8 cellular contexts compared by ENCODE assay signal in the genomic region with DNA sequence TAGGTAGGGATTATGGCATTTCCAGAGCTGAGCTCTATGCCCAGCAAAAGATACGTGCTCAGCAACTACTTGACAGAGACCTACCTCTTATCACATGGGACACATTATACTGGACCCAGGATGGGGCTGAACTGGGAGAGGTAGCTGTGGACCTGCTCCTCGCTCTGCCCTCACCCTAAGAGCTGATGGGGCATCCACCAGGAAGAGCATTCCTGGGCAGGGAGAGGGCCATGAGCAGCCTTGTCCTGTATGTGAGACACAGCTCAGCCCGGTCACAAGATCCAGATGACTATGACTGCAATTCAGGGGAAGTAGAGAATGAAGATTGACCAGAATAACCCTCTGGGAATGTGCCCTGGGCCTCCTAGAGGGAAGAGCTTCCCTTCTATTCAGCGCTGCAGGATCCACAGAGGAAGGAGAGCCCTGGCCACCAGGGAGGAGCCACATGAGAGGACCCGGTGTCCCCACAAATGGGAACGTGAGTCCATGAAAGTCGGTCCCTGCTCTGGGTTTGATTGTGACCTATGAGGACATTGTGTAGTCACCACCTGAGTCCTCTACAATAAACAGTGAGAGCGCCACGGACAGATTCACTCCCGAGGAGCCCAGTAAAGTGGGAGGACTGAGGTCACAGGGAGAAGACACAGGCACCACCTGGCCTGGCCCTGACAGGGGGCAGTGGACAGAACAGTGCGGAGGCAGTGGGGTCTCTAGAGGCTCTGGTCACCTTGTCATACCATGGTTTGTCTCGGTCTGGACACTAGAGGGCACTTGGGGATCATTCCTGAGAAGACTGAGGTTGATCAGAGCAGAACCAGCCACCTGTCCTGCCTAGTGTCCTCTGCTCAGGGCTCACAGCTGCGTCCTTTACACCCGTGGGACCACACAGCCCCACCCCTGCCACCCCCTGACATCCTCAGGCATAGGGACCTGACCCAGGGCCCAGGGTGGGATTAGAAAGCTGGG.
DNase-seq lines count a peak whose midpoint lies in the region; ATAC-seq and TF ChIP-seq lines count a peak whose summit lies in the region.

No MANE protein-coding gene starts in this region.

- peaks cover 4% of the 10 kb centered on the region for H3K27me3 ChIP-seq in adrenal gland
- H3K27me3 ChIP-seq in left lung, result peaks cover 0 to 31% of the 10 kb centered on the region in 2 donors

- peaks cover 2% of the 10 kb centered on the region for H3K4me1 Mint-ChIP-seq in activated naive CD8-positive, alpha-beta T cell treated with anti-CD3 and anti-CD28 coated beads, Interleukin-2, amount 10 ng/mL, durations not matched to agents 7 days and 5 days
- peaks cover 5% of the 10 kb centered on the region for H3K4me1 Mint-ChIP-seq in activated naive CD8-positive, alpha-beta T cell treated with anti-CD3 and anti-CD28 coated beads, Interleukin-2, amount 50 U/mL, for 24 hours

- no peak overlapping the region for H3K27ac ChIP-seq in adrenal gland
- H3K27ac ChIP-seq in left lung, result no peak overlapping the region
- no peak overlapping the region for H3K27ac ChIP-seq in caudate nucleus (ENCODE audit: low read depth, low read length)

- no peak overlapping the region for H3K27ac Mint-ChIP-seq in activated naive CD8-positive, alpha-beta T cell treated with anti-CD3 and anti-CD28 coated beads, Interleukin-2, amount 10 ng/mL, durations not matched to agents 7 days and 5 days
- no peak overlapping the region for H3K27ac Mint-ChIP-seq in activated naive CD8-positive, alpha-beta T cell treated with anti-CD3 and anti-CD28 coated beads, Interleukin-2, amount 50 U/mL, for 24 hours

- H3K36me3 ChIP-seq in adrenal gland (replicated peaks in 1 of 2), result no peaks in the 10 kb centered on the region
- no peaks in the 10 kb centered on the region for H3K36me3 ChIP-seq in left lung

- H3K27me3 Mint-ChIP-seq in activated naive CD8-positive, alpha-beta T cell treated with anti-CD3 and anti-CD28 coated beads, Interleukin-2, amount 10 ng/mL, durations not matched to agents 7 days and 5 days, result peaks cover 40% of the 10 kb centered on the region
- peaks cover 30% of the 10 kb centered on the region for H3K27me3 Mint-ChIP-seq in activated naive CD8-positive, alpha-beta T cell treated with anti-CD3 and anti-CD28 coated beads, Interleukin-2, amount 50 U/mL, for 24 hours

- POLR2A ChIA-PET in activated naive CD8-positive, alpha-beta T cell treated with anti-CD3 and anti-CD28 coated beads, Interleukin-2, amount 10 ng/mL, durations not matched to agents 7 days and 5 days (lab: Charles Lee), result no interaction called here

- ATAC-seq in activated naive CD8-positive, alpha-beta T cell treated with anti-CD3 and anti-CD28 coated beads, Interleukin-2, amount 10 ng/mL, durations not matched to agents 7 days and 5 days (ENCODE audit: low read depth), result peak; percentile 33
- ATAC-seq in activated naive CD8-positive, alpha-beta T cell treated with anti-CD3 and anti-CD28 coated beads, Interleukin-2, amount 50 U/mL, for 24 hours, result no peak
- ATAC-seq in left lung (peak; percentile 80), HG03432 (IDR thresholded peaks at IDR 0.05; ENCODE audit: unreplicated experiment) (no peak), GM18868 (IDR thresholded peaks at IDR 0.05; ENCODE audit: unreplicated experiment) (no peak)

- H3K36me3 Mint-ChIP-seq in activated naive CD8-positive, alpha-beta T cell treated with anti-CD3 and anti-CD28 coated beads, Interleukin-2, amount 10 ng/mL, durations not matched to agents 7 days and 5 days, result no peaks in the 10 kb centered on the region
- H3K36me3 Mint-ChIP-seq in activated naive CD8-positive, alpha-beta T cell treated with anti-CD3 and anti-CD28 coated beads, Interleukin-2, amount 50 U/mL, for 24 hours (ENCODE audit: low read depth), result no peaks in the 10 kb centered on the region

- H3K4me3 ChIP-seq in adrenal gland, result no peak overlapping the region
- H3K4me3 ChIP-seq in left lung, result no peak overlapping the region

- H3K4me3 Mint-ChIP-seq in activated naive CD8-positive, alpha-beta T cell treated with anti-CD3 and anti-CD28 coated beads, Interleukin-2, amount 10 ng/mL, durations not matched to agents 7 days and 5 days, result no peak overlapping the region
- H3K4me3 Mint-ChIP-seq in activated naive CD8-positive, alpha-beta T cell treated with anti-CD3 and anti-CD28 coated beads, Interleukin-2, amount 50 U/mL, for 24 hours, result no peak overlapping the region

- no peaks in the 10 kb centered on the region for H3K9me3 ChIP-seq in adrenal gland (replicated peaks in 1 of 3)
- H3K9me3 ChIP-seq in left lung, result no peaks in the 10 kb centered on the region

- TF ChIP-seq POLR2A in adrenal gland (IDR thresholded peaks at IDR 0.05), result no peak

- H3K4me1 ChIP-seq in adrenal gland (replicated peaks in 1 of 2) (no peaks in the 10 kb centered on the region), left lung (no peaks in the 10 kb centered on the region)

- no peaks in the 10 kb centered on the region for H3K9me3 Mint-ChIP-seq in activated naive CD8-positive, alpha-beta T cell treated with anti-CD3 and anti-CD28 coated beads, Interleukin-2, amount 10 ng/mL, durations not matched to agents 7 days and 5 days
- H3K9me3 Mint-ChIP-seq in activated naive CD8-positive, alpha-beta T cell treated with anti-CD3 and anti-CD28 coated beads, Interleukin-2, amount 50 U/mL, for 24 hours, result no peaks in the 10 kb centered on the region

- DNase-seq in activated naive CD8-positive, alpha-beta T cell treated with anti-CD3 and anti-CD28 coated beads, Interleukin-2, amount 10 ng/mL, durations not matched to agents 7 days and 5 days, result no peak
- DNase-seq in activated naive CD8-positive, alpha-beta T cell treated with anti-CD3 and anti-CD28 coated beads, Interleukin-2, amount 50 U/mL, for 24 hours, result no peak
- DNase-seq in NCI-H1092 (lab: John Stamatoyannopoulos, UW) (peak; percentile 47), adrenal gland (peak in 6 of 7 donors; percentile 26 to 64 (median 52)), left lung (no peak), caudate nucleus (lab: John Stamatoyannopoulos, UW) (no peak)

- intact Hi-C loops in adrenal gland (cut with DNase I), result no loop called here
- intact Hi-C loops in left lung (cut with DNase I), result no loop called here

- peak; percentile 38 to 54 (median 48) for TF ChIP-seq CTCF in adrenal gland (IDR thresholded peaks at IDR 0.05)
- no peak for TF ChIP-seq CTCF in left lung (IDR thresholded peaks at IDR 0.05)

- WGBS in adrenal gland, 4 donors, result 43 to 53% (median 45%) methylated on average over 10 to 14 of the region's 14 CpGs

Comparison
In these comparisons a context has a peak if more than half of its experiments do, and no peak if none do; other contexts are left out.
1. ATAC-seq: peak in activated naive CD8-positive, alpha-beta T cell treated with anti-CD3 and anti-CD28 coated beads, Interleukin-2, amount 10 ng/mL, durations not matched to agents 7 days and 5 days (single experiment) and left lung (single experiment); none in activated naive CD8-positive, alpha-beta T cell treated with anti-CD3 and anti-CD28 coated beads, Interleukin-2, amount 50 U/mL, for 24 hours (single experiment), HG03432 (single experiment) and GM18868 (single experiment).
2. DNase-seq: peak in NCI-H1092 (single experiment) and adrenal gland (6 of 7); none in activated naive CD8-positive, alpha-beta T cell treated with anti-CD3 and anti-CD28 coated beads, Interleukin-2, amount 10 ng/mL, durations not matched to agents 7 days and 5 days (single experiment), activated naive CD8-positive, alpha-beta T cell treated with anti-CD3 and anti-CD28 coated beads, Interleukin-2, amount 50 U/mL, for 24 hours (single experiment), left lung (0 of 2) and caudate nucleus (0 of 61).
3. CTCF ChIP-seq: peak in adrenal gland (6 of 6); none in left lung (0 of 2).